Comparison of ENCODE assay signal across 8 cellular contexts in the genomic region with DNA sequence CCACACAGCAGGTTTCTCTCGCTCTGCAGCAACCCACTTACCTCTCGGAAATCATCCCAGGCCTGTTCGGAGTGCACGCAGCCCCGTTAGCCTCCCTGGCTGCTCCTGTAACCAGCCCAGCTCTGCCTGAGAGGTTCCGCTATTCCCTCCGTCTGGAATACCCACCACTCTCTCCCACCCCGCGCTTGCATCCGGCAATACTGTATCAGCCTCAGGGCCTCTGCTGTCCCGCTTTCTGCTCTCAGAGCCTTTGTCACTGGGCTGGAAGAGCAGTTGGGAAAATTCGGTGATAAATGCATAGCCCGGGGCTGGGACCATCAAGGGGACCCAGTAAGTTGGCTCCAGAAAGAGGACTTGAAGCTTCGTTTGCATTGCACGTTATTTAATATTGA. TPM values are rescaled to one million over a fixed set of nuclear protein-coding genes. Genes with fewer than 3 reads are reported as not detected.
DNase-seq lines count a peak whose midpoint lies in the region; ATAC-seq and TF ChIP-seq lines count a peak whose summit lies in the region.

No MANE protein-coding gene starts in this region.

- peak overlapping the region; percentile 81 to 95 (median 85) for H3K27ac Mint-ChIP-seq in brain

- H3K4me3 Mint-ChIP-seq in brain: peak overlapping the region; percentile 84 to 97 (median 92)

- peaks cover 0 to 8% (median 0%) of the 10 kb centered on the region in 5 experiments for H3K9me3 Mint-ChIP-seq in brain

- H3K9ac ChIP-seq in mucosa of rectum (ENCODE audit: low read depth in 1 of 2, low read length in 2 of 2): peak overlapping the region; percentile 49 to 68

- no peak overlapping the region for H3K27ac ChIP-seq in mucosa of rectum (ENCODE audit: low read depth in 2 of 2, low read length in 2 of 2)

- peaks cover 54% of the 10 kb centered on the region for H3K27me3 Mint-ChIP-seq in brain

- H3K36me3 ChIP-seq in HAP-1 (replicated peaks) (no peaks in the 10 kb centered on the region), mucosa of rectum (ENCODE audit: control insufficient read depth in 2 of 2, insufficient read depth in 2 of 2, low read length in 2 of 2) (no peaks in the 10 kb centered on the region)

- H3K27me3 ChIP-seq in HAP-1 (ENCODE audit: low read depth): no peaks in the 10 kb centered on the region
- no peaks in the 10 kb centered on the region for H3K27me3 ChIP-seq in mucosa of rectum (ENCODE audit: control insufficient read depth in 2 of 2, insufficient read depth in 2 of 2, low read length in 2 of 2)

- in situ Hi-C loops in HAP-1 (cut with MboI; ENCODE audit: low sequenced_read_pairs): no loop called here

- peaks cover 36% of the 10 kb centered on the region for H3K4me1 Mint-ChIP-seq in brain

- no peaks in the 10 kb centered on the region for H3K36me3 Mint-ChIP-seq in brain

- ATAC-seq in HG02642 (IDR thresholded peaks at IDR 0.05; ENCODE audit: poor library complexity, unreplicated experiment): no peak
- no peak for ATAC-seq in HG03108 (IDR thresholded peaks at IDR 0.05; ENCODE audit: unreplicated experiment)

- H3K4me1 ChIP-seq in HAP-1 (peaks cover 19% of the 10 kb centered on the region), mucosa of rectum (ENCODE audit: control insufficient read depth in 2 of 2, insufficient read depth in 2 of 2, low read length in 2 of 2) (peaks cover 11 to 27% of the 10 kb centered on the region in 2 donors)

- H3K9me3 ChIP-seq in HAP-1 (no peaks in the 10 kb centered on the region), mucosa of rectum (ENCODE audit: control insufficient read depth in 2 of 2, low read length in 2 of 2) (no peaks in the 10 kb centered on the region)

- CTCF ChIA-PET in AG04449 (lab: Yijun Ruan, JAX): interaction anchor here (1.3 to 4.5 kb wide), 7 partner anchors 15 to 508 kb away, joined by 3 to 22 read pairs (median 4); a partner anchor contains a TSS

- DNase-seq in AG04449 (ENCODE audit: low read depth, low spot score): no peak
- peak in 1 of 2 experiments; percentile 56 for DNase-seq in HAP-1 (ENCODE audit: low spot score in 2 of 2)
- no peak for DNase-seq in SW 1271 (lab: John Stamatoyannopoulos, UW)
- DNase-seq in NCI-H1048 (lab: John Stamatoyannopoulos, UW): no peak

- POLR2A ChIA-PET in AG04449 (lab: Yijun Ruan, JAX): no interaction called here

- TF ChIP-seq CTCF in AG04449 (IDR thresholded peaks at IDR 0.05; ENCODE audit: insufficient read depth, low read length, missing control alignments): no peak
- TF ChIP-seq CTCF in brain (conservative IDR thresholded peaks at IDR 0.05): no peak

- H3K4me3 ChIP-seq in AG04449 (ENCODE audit: low read depth, low read length) (peak overlapping the region; percentile 65), HAP-1 (peak overlapping the region; percentile 38), mucosa of rectum (ENCODE audit: low read length in 2 of 2) (peak overlapping the region; percentile 63 to 85)

RNA-seq across cellular contexts. Expression of a gene that starts 0.8 kb away (rescaled TPM):
- polyA plus RNA-seq in brain (ENCODE audit: insufficient read depth, low read depth, low replicate concordance): 12.7 TPM

RNA-seq across cellular contexts. Expression of a gene that starts 31.8 kb away (rescaled TPM):
- polyA plus RNA-seq in brain (ENCODE audit: insufficient read depth, low read depth, low replicate concordance): 3.1 TPM

RNA-seq across cellular contexts. Expression of a gene that starts 52.5 kb away (rescaled TPM):
- 139 TPM for polyA plus RNA-seq in brain (ENCODE audit: insufficient read depth, low read depth, low replicate concordance)
